8 cellular contexts compared by ENCODE assay signal in genomic region chr2:226835420-226835795, GRCh38. TPM values are rescaled to one million over a fixed set of nuclear protein-coding genes. Genes with fewer than 3 reads are reported as not detected.
A peak's percentile ranks its signal among the peaks of the same experiment; 100 is the strongest.
DNase-seq lines count a peak whose midpoint lies in the region; ATAC-seq and TF ChIP-seq lines count a peak whose summit lies in the region.

No MANE protein-coding gene starts in this region.

- TF ChIP-seq POLR2A in right lobe of liver (IDR thresholded peaks at IDR 0.05), result no peak

- H3K4me1 ChIP-seq in right lobe of liver (peaks cover 0 to 25% (median 12%) of the 10 kb centered on the region in 4 donors), thoracic aorta (ENCODE audit: control insufficient read depth in 1 of 2, low read depth in 2 of 2) (peaks cover 10 to 30% of the 10 kb centered on the region in 2 donors)

- H3K4me3 Mint-ChIP-seq in activated naive CD4-positive, alpha-beta T cell treated with anti-CD3 and anti-CD28 coated beads for 36 hours, result peak overlapping the region; percentile 92
- peak overlapping the region; percentile 90 for H3K4me3 Mint-ChIP-seq in central memory CD8-positive, alpha-beta T cell

- peak; percentile 34 for DNase-seq in activated naive CD4-positive, alpha-beta T cell treated with anti-CD3 and anti-CD28 coated beads for 36 hours
- DNase-seq in activated naive CD4-positive, alpha-beta T cell treated with Interleukin-2 at 50 U/mL for 16 hours, result no peak
- DNase-seq in NCI-H345 treated with DMSO at 0.1 percent for 48 hours (lab: John Stamatoyannopoulos, UW; ENCODE audit: unreplicated experiment) (peak; percentile 54), right lobe of liver (peak in 2 of 3 donors; percentile 51 to 68), thoracic aorta (ENCODE audit: low spot score) (no peak), NOMO-1 treated with dmso at 0.1 percent for 144 hours (lab: John Stamatoyannopoulos, UW; ENCODE audit: unreplicated experiment) (no peak)
- DNase-seq in central memory CD8-positive, alpha-beta T cell (ENCODE audit: low spot score in 2 of 2), result no peak

- H3K4me3 ChIP-seq in right lobe of liver (peak overlapping the region; percentile 74 to 86 (median 84)), thoracic aorta (peak overlapping the region; percentile 96)

- H3K9me3 ChIP-seq in right lobe of liver (no peaks in the 10 kb centered on the region), thoracic aorta (no peaks in the 10 kb centered on the region)

- peaks cover 1% of the 10 kb centered on the region for H3K9me3 Mint-ChIP-seq in activated naive CD4-positive, alpha-beta T cell treated with anti-CD3 and anti-CD28 coated beads for 36 hours
- H3K9me3 Mint-ChIP-seq in central memory CD8-positive, alpha-beta T cell, result no peaks in the 10 kb centered on the region

- WGBS in right lobe of liver (ENCODE audit: insufficient coverage, low coverage, low lambda C conversion rate, missing lambda C conversion rate), result 0% methylated on average over 2 of the region's 26 CpGs

- H3K27ac ChIP-seq in right lobe of liver (peak overlapping the region; percentile 99), thoracic aorta (peak overlapping the region; percentile 94 to 98)

- peak; percentile 24 for ATAC-seq in HG02852 (IDR thresholded peaks at IDR 0.05; ENCODE audit: unreplicated experiment)
- peak; percentile 6 for ATAC-seq in central memory CD8-positive, alpha-beta T cell (replicated peaks; ENCODE audit: extremely low read depth, poor library complexity, severe bottlenecking)
- ATAC-seq in right lobe of liver, result peak; percentile 43 to 55 (median 46)
- peak; percentile 21 for ATAC-seq in thoracic aorta (ENCODE audit: insufficient number of reproducible peaks, low FRiP score, low read depth)

- no peaks in the 10 kb centered on the region for H3K27me3 Mint-ChIP-seq in activated naive CD4-positive, alpha-beta T cell treated with anti-CD3 and anti-CD28 coated beads for 36 hours (ENCODE audit: low read depth)
- H3K27me3 Mint-ChIP-seq in central memory CD8-positive, alpha-beta T cell, result no peaks in the 10 kb centered on the region

- no peaks in the 10 kb centered on the region for H3K36me3 ChIP-seq in right lobe of liver
- H3K36me3 ChIP-seq in thoracic aorta, result no peaks in the 10 kb centered on the region

- intact Hi-C loops in activated naive CD4-positive, alpha-beta T cell treated with anti-CD3 and anti-CD28 coated beads for 36 hours (cut with micrococcal nuclease), result loop anchor here (1.0 to 5.0 kb wide), 7 partner anchors 35 to 1908 kb away; partner anchors contain the start of gene DOCK10
- intact Hi-C loops in right lobe of liver (cut with DNase I), result no loop called here

- peaks cover 33% of the 10 kb centered on the region for H3K36me3 Mint-ChIP-seq in activated naive CD4-positive, alpha-beta T cell treated with anti-CD3 and anti-CD28 coated beads for 36 hours (ENCODE audit: low read depth)
- peaks cover 14% of the 10 kb centered on the region for H3K36me3 Mint-ChIP-seq in central memory CD8-positive, alpha-beta T cell (ENCODE audit: insufficient read depth)

- H3K4me1 Mint-ChIP-seq in activated naive CD4-positive, alpha-beta T cell treated with anti-CD3 and anti-CD28 coated beads for 36 hours (ENCODE audit: low read depth), result peaks cover 53% of the 10 kb centered on the region
- H3K4me1 Mint-ChIP-seq in central memory CD8-positive, alpha-beta T cell, result peaks cover 26% of the 10 kb centered on the region

- CTCF ChIA-PET in activated naive CD4-positive, alpha-beta T cell treated with anti-CD3 and anti-CD28 coated beads for 36 hours (lab: Charles Lee), result interaction anchor here (1.3 kb wide), 1 partner anchor 33 kb away, joined by 12 read pairs; no protein-coding TSS in a partner anchor

- no peaks in the 10 kb centered on the region for H3K27me3 ChIP-seq in right lobe of liver
- H3K27me3 ChIP-seq in thoracic aorta (replicated peaks; ENCODE audit: insufficient read depth), result no peaks in the 10 kb centered on the region

- H3K27ac Mint-ChIP-seq in activated naive CD4-positive, alpha-beta T cell treated with anti-CD3 and anti-CD28 coated beads for 36 hours, result peak overlapping the region; percentile 98
- peak overlapping the region; percentile 98 for H3K27ac Mint-ChIP-seq in central memory CD8-positive, alpha-beta T cell (ENCODE audit: low read depth)

- no peak for TF ChIP-seq CTCF in right lobe of liver (IDR thresholded peaks at IDR 0.05)
- TF ChIP-seq CTCF in thoracic aorta (IDR thresholded peaks at IDR 0.05), result no peak

RNA-seq across cellular contexts. Expression of gene RHBDD1, which starts 0.4 kb away (rescaled TPM):
- total RNA-seq in activated naive CD4-positive, alpha-beta T cell treated with anti-CD3 and anti-CD28 coated beads for 36 hours, result 10 to 100 TPM; 42.6 to 43.3 TPM
- total RNA-seq in right lobe of liver (10 to 100 TPM; 14.7 to 25.3 (median 21.0) TPM), thoracic aorta (10 to 100 TPM; 10.2 to 17.3 TPM)

RNA-seq across cellular contexts. Expression of gene IRS1, which starts 35.8 kb away (rescaled TPM):
- total RNA-seq in activated naive CD4-positive, alpha-beta T cell treated with anti-CD3 and anti-CD28 coated beads for 36 hours, result 1 to 10 TPM; 2.6 to 2.7 TPM
- total RNA-seq in right lobe of liver, result 10 to 100 TPM in 5 of 6 experiments, 1 to 10 TPM in 1; 9.0 to 24.4 (median 15.8) TPM
- 10 to 100 TPM; 18.8 to 23.1 TPM for total RNA-seq in thoracic aorta

Comparison
In these comparisons a context has a peak if more than half of its experiments do, and no peak if none do; other contexts are left out.
1. DNase-seq: peak in activated naive CD4-positive, alpha-beta T cell treated with anti-CD3 and anti-CD28 coated beads for 36 hours (single experiment), NCI-H345 treated with DMSO at 0.1 percent for 48 hours (single experiment) and right lobe of liver (2 of 3); none in activated naive CD4-positive, alpha-beta T cell treated with Interleukin-2 at 50 U/mL for 16 hours (single experiment), central memory CD8-positive, alpha-beta T cell (0 of 2), thoracic aorta (single experiment) and NOMO-1 treated with dmso at 0.1 percent for 144 hours (single experiment).
2. Peak in every context shown above with its lines, with median percentiles within 50 percentile points of each other: ATAC-seq.